In genomic region chr2:123768233-123768632, GRCh38 we compare ENCODE assay signal across 36 cellular contexts.
"Had no signal": no experiment of that assay in that cellular context is flagged by ENCODE, and none has a peak within 500 bp of the region (broad histone marks: within the 10 kb centered on the region; RNA-seq: fewer than 3 reads in every experiment).

No MANE protein-coding gene starts in this region.

- H3K36me3 ChIP-seq: adrenal gland, brain microvascular endothelial cell, breast epithelium had no signal

- H3K4me1 Mint-ChIP-seq: activated CD4-positive, alpha-beta T cell treated with anti-CD3 and anti-CD28 coated beads, Interleukin-2, amount 10 ng/mL, durations not matched to agents 24 days and 14 days; activated naive CD8-positive, alpha-beta T cell treated with anti-CD3 and anti-CD28 coated beads for 36 hours; activated T-helper 17 cell treated with anti-CD3 and anti-CD28 coated beads, Interleukin-2, amount 50 U/mL, for 72 hours had no signal

- DNase-seq: activated CD4-positive, alpha-beta memory T cell treated with anti-CD3 and anti-CD28 coated beads for 36 hours; activated CD4-positive, alpha-beta T cell treated with anti-CD3 and anti-CD28 coated beads for 4 hours; activated CD4-positive, alpha-beta T cell treated with anti-CD3 and anti-CD28 coated beads, Interleukin-2, amount 10 ng/mL, durations not matched to agents 24 days and 14 days; activated CD4-positive, alpha-beta T cell treated with anti-CD3 and anti-CD28 coated beads, Interleukin-2, amount 50 U/mL, for 1 hour; activated CD4-positive, alpha-beta T cell treated with anti-CD3 and anti-CD28 coated beads, Interleukin-2, amount 50 U/mL, for 4 hours; activated CD4-positive, CD25-positive, alpha-beta regulatory T cell treated with anti-CD3 and anti-CD28 coated beads, Interleukin-2, amount 50 U/mL, for 72 hours; activated CD8-positive, alpha-beta memory T cell treated with anti-CD3 and anti-CD28 coated beads, Interleukin-2, amount 50 U/mL, for 4 hours; activated CD8-positive, alpha-beta T cell treated with anti-CD3 and anti-CD28 coated beads for 36 hours; activated effector memory CD4-positive, alpha-beta T cell treated with anti-CD3 and anti-CD28 coated beads, Interleukin-2, amount 50 U/mL, for 16 hours; activated gamma-delta T cell treated with Interleukin-2 at 50 U/mL for 16 hours; activated naive CD4-positive, alpha-beta T cell; activated naive CD4-positive, alpha-beta T cell treated with anti-CD3 and anti-CD28 coated beads for 36 hours; activated naive CD4-positive, alpha-beta T cell treated with anti-CD3 and anti-CD28 coated beads, Interleukin-2, amount 50 U/mL, for 16 hours; activated naive CD8-positive, alpha-beta T cell treated with anti-CD3 and anti-CD28 coated beads for 36 hours; activated T-cell treated with anti-CD3 and anti-CD28 coated beads for 4 hours; activated T-cell treated with anti-CD3 and anti-CD28 coated beads, Interleukin-2, amount 50 U/mL, for 1 hour; activated T-cell treated with anti-CD3 and anti-CD28 coated beads, Interleukin-2, amount 50 U/mL, for 4 hours; activated T-cell treated with anti-CD3 and anti-CD28 coated beads, Interleukin-2, amount 50 U/mL, for 72 hours; adrenal gland; amniotic stem cell; aorta; body of pancreas; brain microvascular endothelial cell; central memory CD4-positive, alpha-beta T cell; T-helper 1 cell; T-helper 2 cell; T-helper 9 cell had no signal

- H3K36me3 Mint-ChIP-seq: activated CD4-positive, alpha-beta memory T cell treated with anti-CD3 and anti-CD28 coated beads for 36 hours; activated naive CD4-positive, alpha-beta T cell treated with anti-CD3 and anti-CD28 coated beads, Interleukin-2, amount 50 U/mL, for 72 hours; activated naive CD8-positive, alpha-beta T cell treated with anti-CD3 and anti-CD28 coated beads for 36 hours had no signal

- H3K4me3 Mint-ChIP-seq: activated CD4-positive, alpha-beta memory T cell treated with anti-CD3 and anti-CD28 coated beads for 36 hours; activated CD4-positive, alpha-beta T cell treated with anti-CD3 and anti-CD28 coated beads, Interleukin-2, amount 10 ng/mL, durations not matched to agents 24 days and 14 days; activated CD8-positive, alpha-beta T cell treated with anti-CD3 and anti-CD28 coated beads for 36 hours; activated naive CD4-positive, alpha-beta T cell treated with anti-CD3 and anti-CD28 coated beads for 36 hours; activated naive CD8-positive, alpha-beta T cell treated with anti-CD3 and anti-CD28 coated beads for 36 hours; activated T-cell treated with anti-CD3 and anti-CD28 coated beads, Interleukin-2, amount 50 U/mL, for 4 hours; activated T-cell treated with anti-CD3 and anti-CD28 coated beads, Interleukin-2, amount 50 U/mL, for 72 hours; activated T-helper 1 cell treated with anti-CD3 and anti-CD28 coated beads, Interleukin-12 subunit alpha, Interleukin-12 subunit beta, Interleukin-2, Interleukin-4 antibody, amounts not matched to agents 30 ng/mL and 10 ng/mL and 1 ng/mL, durations not matched to agents 14 hours and 24 hours and 36 hours; activated T-helper 17 cell treated with anti-CD3 and anti-CD28 coated beads, Interleukin-2, amount 50 U/mL, for 72 hours; T-helper 1 cell treated with Interleukin-12 subunit alpha and Interleukin-12 subunit beta and Interleukin-4 antibody, amounts not matched to agents 30 μg/mL and 1 μg/mL, for 36 hours; T-helper 2 cell treated with Interferon-gamma antibody and Interleukin-4, amounts not matched to agents 5 μg/mL and 100 μg/mL, for 36 hours had no signal

- H3K27me3 ChIP-seq: adrenal gland, body of pancreas, brain microvascular endothelial cell, breast epithelium had no signal

- H3K27ac ChIP-seq: adrenal gland, body of pancreas, brain microvascular endothelial cell, breast epithelium, VCaP had no signal

- H3K4me3 ChIP-seq: adrenal gland, body of pancreas, breast epithelium had no signal

- H3K9me3 ChIP-seq: adrenal gland, body of pancreas had no signal

- H3K9me3 Mint-ChIP-seq: T-helper 1 cell treated with Interleukin-12 subunit alpha and Interleukin-12 subunit beta and Interleukin-4 antibody, amounts not matched to agents 30 μg/mL and 1 μg/mL, for 36 hours had no signal

- H3K27me3 Mint-ChIP-seq: activated CD4-positive, alpha-beta memory T cell treated with anti-CD3 and anti-CD28 coated beads for 36 hours; activated CD4-positive, alpha-beta T cell treated with anti-CD3 and anti-CD28 coated beads, Interleukin-2, amount 10 ng/mL, durations not matched to agents 24 days and 14 days; activated CD8-positive, alpha-beta T cell treated with anti-CD3 and anti-CD28 coated beads for 36 hours; activated naive CD8-positive, alpha-beta T cell treated with anti-CD3 and anti-CD28 coated beads for 36 hours; activated T-helper 17 cell treated with anti-CD3 and anti-CD28 coated beads, Interleukin-2, amount 50 U/mL, for 72 hours had no signal

- H3K4me1 ChIP-seq: adrenal gland, body of pancreas, breast epithelium had no signal

- H3K27ac Mint-ChIP-seq: activated CD4-positive, alpha-beta memory T cell treated with anti-CD3 and anti-CD28 coated beads for 36 hours; activated CD4-positive, alpha-beta T cell treated with anti-CD3 and anti-CD28 coated beads, Interleukin-2, amount 10 ng/mL, durations not matched to agents 24 days and 14 days; activated CD8-positive, alpha-beta T cell treated with anti-CD3 and anti-CD28 coated beads for 36 hours; activated naive CD4-positive, alpha-beta T cell treated with anti-CD3 and anti-CD28 coated beads for 36 hours; activated naive CD8-positive, alpha-beta T cell treated with anti-CD3 and anti-CD28 coated beads for 36 hours; activated T-cell treated with anti-CD3 and anti-CD28 coated beads, Interleukin-2, amount 50 U/mL, for 72 hours; activated T-helper 1 cell treated with anti-CD3 and anti-CD28 coated beads, Interleukin-12 subunit alpha, Interleukin-12 subunit beta, Interleukin-2, Interleukin-4 antibody, amounts not matched to agents 30 ng/mL and 10 ng/mL and 1 ng/mL, durations not matched to agents 14 hours and 24 hours and 36 hours; activated T-helper 17 cell treated with anti-CD3 and anti-CD28 coated beads, Interleukin-2, amount 50 U/mL, for 72 hours; T-helper 1 cell treated with Interleukin-12 subunit alpha and Interleukin-12 subunit beta and Interleukin-4 antibody, amounts not matched to agents 30 μg/mL and 1 μg/mL, for 36 hours; T-helper 2 cell treated with Interferon-gamma antibody and Interleukin-4, amounts not matched to agents 5 μg/mL and 100 μg/mL, for 36 hours had no signal

- ATAC-seq: activated CD8-positive, alpha-beta T cell treated with anti-CD3 and anti-CD28 coated beads for 36 hours; activated naive CD4-positive, alpha-beta T cell treated with anti-CD3 and anti-CD28 coated beads, Interleukin-2, amount 50 U/mL, for 72 hours; activated T-cell treated with anti-CD3 and anti-CD28 coated beads, Interleukin-2, amount 50 U/mL, for 4 hours; activated T-cell treated with anti-CD3 and anti-CD28 coated beads, Interleukin-2, amount 50 U/mL, for 72 hours; activated T-helper 17 cell treated with anti-CD3 and anti-CD28 coated beads, Interleukin-2, amount 50 U/mL, for 72 hours; body of pancreas had no signal

- FAIRE-seq: astrocyte, TTC549 had no signal
